In genomic region chr1:156508205-156508954, GRCh38 we compare ENCODE assay signal across 1 cellular context.
TF ChIP-seq lines count a peak whose summit lies in the region.

No MANE protein-coding gene starts in this region.

TF ChIP-seq in A549, 52 proteins besides CTCF, POLR2A, EP300 and RAD21 (continued from another document):
- TF ChIP-seq E2F6 (IDR thresholded peaks at IDR 0.05; ENCODE audit: borderline replicate concordance, low read depth), result no peak
- no peak for TF ChIP-seq HOXB13 (CRISPR knock-in tag; IDR thresholded peaks at IDR 0.05; ENCODE audit: low read depth)
- no peak for TF ChIP-seq RCOR1 (IDR thresholded peaks at IDR 0.05; ENCODE audit: low read depth, low read length)
- TF ChIP-seq SMC3 (IDR thresholded peaks at IDR 0.05), result no peak
- no peak for TF ChIP-seq RNF2 (IDR thresholded peaks at IDR 0.05; ENCODE audit: borderline replicate concordance, low read depth)
TF ChIP-seq in A549: peak in this region for 0.
